In the genomic region with DNA sequence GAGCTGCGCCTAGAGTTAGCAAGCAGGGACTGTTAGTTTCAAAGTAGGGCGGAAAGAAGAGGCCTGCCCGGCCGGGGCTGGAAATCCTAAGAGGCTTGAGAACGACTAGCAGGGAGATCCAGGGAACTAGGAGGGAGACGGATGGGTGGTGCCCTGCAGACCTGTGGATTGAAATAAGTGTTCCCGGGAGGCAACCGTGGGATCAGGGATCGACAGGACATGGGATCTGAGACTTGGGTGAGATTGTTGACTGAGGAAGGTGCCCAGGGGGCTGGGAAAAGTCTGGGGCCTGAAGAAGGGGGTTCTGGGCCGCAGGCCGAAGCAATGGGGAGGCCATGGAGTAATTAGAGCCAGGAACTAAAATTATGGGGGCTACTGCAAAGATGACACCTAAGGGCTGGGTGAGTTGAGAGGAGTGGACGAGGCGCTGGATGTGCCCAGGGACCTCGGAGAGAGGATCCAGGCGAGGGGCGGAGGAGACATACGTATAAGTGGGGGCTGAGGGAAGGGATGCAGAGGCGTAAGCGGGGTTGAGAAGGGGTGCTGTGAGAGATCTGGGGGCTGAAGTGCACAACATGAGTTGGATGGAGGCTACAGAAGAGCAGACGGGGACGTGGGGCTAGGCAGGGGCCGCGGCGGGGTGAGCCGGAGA, we compare ENCODE assay signal across 2 cellular contexts.
TF ChIP-seq lines count a peak whose summit lies in the region.

No MANE protein-coding gene starts in this region.

TF ChIP-seq in GM23338, 12 proteins besides CTCF, POLR2A, EP300 and RAD21 (continues in another document):
- TF ChIP-seq ZNF462 (CRISPR knock-in tag; IDR thresholded peaks at IDR 0.05) (no peak), ZNF331 (CRISPR knock-in tag; IDR thresholded peaks at IDR 0.05; ENCODE audit: low read depth) (no peak), POLR2AphosphoS5 (IDR thresholded peaks at IDR 0.05; ENCODE audit: low read depth) (no peak), NANOG (IDR thresholded peaks at IDR 0.05; ENCODE audit: borderline replicate concordance) (no peak), JUNB (IDR thresholded peaks at IDR 0.05; ENCODE audit: unreplicated experiment) (no peak), CREB1 (CRISPR knock-in tag; IDR thresholded peaks at IDR 0.05; ENCODE audit: low read depth) (no peak), REST (IDR thresholded peaks at IDR 0.05; ENCODE audit: unreplicated experiment) (no peak), ZNF114 (CRISPR knock-in tag; IDR thresholded peaks at IDR 0.05) (no peak), STAT1 (IDR thresholded peaks at IDR 0.05; ENCODE audit: unreplicated experiment) (no peak), EZH2 (IDR thresholded peaks at IDR 0.05; ENCODE audit: low read depth, unreplicated experiment) (no peak)

TF ChIP-seq in H1, 55 proteins besides CTCF, POLR2A, EP300 and RAD21:
- TF ChIP-seq SIX5 (IDR thresholded peaks at IDR 0.05; ENCODE audit: low read depth, low read length) (no peak), TEAD4 (IDR thresholded peaks at IDR 0.05; ENCODE audit: low read depth, low read length) (no peak), NANOG (IDR thresholded peaks at IDR 0.05; ENCODE audit: insufficient read depth, low read depth, low read length, poor library complexity, severe bottlenecking) (no peak), BRCA1 (IDR thresholded peaks at IDR 0.05; ENCODE audit: low read depth, low read length) (no peak), SIRT6 (IDR thresholded peaks at IDR 0.05; ENCODE audit: low read length) (no peak), CBX5 (IDR thresholded peaks at IDR 0.05; ENCODE audit: low read depth, low read length) (no peak), SP2 (IDR thresholded peaks at IDR 0.05; ENCODE audit: low read length) (no peak), CTBP2 (IDR thresholded peaks at IDR 0.05; ENCODE audit: borderline replicate concordance, insufficient read depth, insufficient read length, low read length) (no peak), SUZ12 (IDR thresholded peaks at IDR 0.05; ENCODE audit: low read length) (no peak), RFX5 (IDR thresholded peaks at IDR 0.05; ENCODE audit: borderline replicate concordance, low read depth, low read length) (no peak), YY1 (IDR thresholded peaks at IDR 0.05; ENCODE audit: low read depth, low read length) (no peak), CBX8 (IDR thresholded peaks at IDR 0.05; ENCODE audit: borderline replicate concordance, low read depth, low read length) (no peak), HDAC6 (IDR thresholded peaks at IDR 0.05; ENCODE audit: low read depth, low read length) (no peak), USF2 (IDR thresholded peaks at IDR 0.05; ENCODE audit: low read length) (no peak), CHD1 (IDR thresholded peaks at IDR 0.05; ENCODE audit: low read depth, low read length) (no peak)
- TF ChIP-seq, protein P1, sequence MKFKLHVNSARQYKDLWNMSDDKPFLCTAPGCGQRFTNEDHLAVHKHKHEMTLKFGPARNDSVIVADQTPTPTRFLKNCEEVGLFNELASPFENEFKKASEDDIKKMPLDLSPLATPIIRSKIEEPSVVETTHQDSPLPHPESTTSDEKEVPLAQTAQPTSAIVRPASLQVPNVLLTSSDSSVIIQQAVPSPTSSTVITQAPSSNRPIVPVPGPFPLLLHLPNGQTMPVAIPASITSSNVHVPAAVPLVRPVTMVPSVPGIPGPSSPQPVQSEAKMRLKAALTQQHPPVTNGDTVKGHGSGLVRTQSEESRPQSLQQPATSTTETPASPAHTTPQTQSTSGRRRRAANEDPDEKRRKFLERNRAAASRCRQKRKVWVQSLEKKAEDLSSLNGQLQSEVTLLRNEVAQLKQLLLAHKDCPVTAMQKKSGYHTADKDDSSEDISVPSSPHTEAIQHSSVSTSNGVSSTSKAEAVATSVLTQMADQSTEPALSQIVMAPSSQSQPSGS (IDR thresholded peaks at IDR 0.05; ENCODE audit: low read length) = no peak
- TF ChIP-seq, protein P2, sequence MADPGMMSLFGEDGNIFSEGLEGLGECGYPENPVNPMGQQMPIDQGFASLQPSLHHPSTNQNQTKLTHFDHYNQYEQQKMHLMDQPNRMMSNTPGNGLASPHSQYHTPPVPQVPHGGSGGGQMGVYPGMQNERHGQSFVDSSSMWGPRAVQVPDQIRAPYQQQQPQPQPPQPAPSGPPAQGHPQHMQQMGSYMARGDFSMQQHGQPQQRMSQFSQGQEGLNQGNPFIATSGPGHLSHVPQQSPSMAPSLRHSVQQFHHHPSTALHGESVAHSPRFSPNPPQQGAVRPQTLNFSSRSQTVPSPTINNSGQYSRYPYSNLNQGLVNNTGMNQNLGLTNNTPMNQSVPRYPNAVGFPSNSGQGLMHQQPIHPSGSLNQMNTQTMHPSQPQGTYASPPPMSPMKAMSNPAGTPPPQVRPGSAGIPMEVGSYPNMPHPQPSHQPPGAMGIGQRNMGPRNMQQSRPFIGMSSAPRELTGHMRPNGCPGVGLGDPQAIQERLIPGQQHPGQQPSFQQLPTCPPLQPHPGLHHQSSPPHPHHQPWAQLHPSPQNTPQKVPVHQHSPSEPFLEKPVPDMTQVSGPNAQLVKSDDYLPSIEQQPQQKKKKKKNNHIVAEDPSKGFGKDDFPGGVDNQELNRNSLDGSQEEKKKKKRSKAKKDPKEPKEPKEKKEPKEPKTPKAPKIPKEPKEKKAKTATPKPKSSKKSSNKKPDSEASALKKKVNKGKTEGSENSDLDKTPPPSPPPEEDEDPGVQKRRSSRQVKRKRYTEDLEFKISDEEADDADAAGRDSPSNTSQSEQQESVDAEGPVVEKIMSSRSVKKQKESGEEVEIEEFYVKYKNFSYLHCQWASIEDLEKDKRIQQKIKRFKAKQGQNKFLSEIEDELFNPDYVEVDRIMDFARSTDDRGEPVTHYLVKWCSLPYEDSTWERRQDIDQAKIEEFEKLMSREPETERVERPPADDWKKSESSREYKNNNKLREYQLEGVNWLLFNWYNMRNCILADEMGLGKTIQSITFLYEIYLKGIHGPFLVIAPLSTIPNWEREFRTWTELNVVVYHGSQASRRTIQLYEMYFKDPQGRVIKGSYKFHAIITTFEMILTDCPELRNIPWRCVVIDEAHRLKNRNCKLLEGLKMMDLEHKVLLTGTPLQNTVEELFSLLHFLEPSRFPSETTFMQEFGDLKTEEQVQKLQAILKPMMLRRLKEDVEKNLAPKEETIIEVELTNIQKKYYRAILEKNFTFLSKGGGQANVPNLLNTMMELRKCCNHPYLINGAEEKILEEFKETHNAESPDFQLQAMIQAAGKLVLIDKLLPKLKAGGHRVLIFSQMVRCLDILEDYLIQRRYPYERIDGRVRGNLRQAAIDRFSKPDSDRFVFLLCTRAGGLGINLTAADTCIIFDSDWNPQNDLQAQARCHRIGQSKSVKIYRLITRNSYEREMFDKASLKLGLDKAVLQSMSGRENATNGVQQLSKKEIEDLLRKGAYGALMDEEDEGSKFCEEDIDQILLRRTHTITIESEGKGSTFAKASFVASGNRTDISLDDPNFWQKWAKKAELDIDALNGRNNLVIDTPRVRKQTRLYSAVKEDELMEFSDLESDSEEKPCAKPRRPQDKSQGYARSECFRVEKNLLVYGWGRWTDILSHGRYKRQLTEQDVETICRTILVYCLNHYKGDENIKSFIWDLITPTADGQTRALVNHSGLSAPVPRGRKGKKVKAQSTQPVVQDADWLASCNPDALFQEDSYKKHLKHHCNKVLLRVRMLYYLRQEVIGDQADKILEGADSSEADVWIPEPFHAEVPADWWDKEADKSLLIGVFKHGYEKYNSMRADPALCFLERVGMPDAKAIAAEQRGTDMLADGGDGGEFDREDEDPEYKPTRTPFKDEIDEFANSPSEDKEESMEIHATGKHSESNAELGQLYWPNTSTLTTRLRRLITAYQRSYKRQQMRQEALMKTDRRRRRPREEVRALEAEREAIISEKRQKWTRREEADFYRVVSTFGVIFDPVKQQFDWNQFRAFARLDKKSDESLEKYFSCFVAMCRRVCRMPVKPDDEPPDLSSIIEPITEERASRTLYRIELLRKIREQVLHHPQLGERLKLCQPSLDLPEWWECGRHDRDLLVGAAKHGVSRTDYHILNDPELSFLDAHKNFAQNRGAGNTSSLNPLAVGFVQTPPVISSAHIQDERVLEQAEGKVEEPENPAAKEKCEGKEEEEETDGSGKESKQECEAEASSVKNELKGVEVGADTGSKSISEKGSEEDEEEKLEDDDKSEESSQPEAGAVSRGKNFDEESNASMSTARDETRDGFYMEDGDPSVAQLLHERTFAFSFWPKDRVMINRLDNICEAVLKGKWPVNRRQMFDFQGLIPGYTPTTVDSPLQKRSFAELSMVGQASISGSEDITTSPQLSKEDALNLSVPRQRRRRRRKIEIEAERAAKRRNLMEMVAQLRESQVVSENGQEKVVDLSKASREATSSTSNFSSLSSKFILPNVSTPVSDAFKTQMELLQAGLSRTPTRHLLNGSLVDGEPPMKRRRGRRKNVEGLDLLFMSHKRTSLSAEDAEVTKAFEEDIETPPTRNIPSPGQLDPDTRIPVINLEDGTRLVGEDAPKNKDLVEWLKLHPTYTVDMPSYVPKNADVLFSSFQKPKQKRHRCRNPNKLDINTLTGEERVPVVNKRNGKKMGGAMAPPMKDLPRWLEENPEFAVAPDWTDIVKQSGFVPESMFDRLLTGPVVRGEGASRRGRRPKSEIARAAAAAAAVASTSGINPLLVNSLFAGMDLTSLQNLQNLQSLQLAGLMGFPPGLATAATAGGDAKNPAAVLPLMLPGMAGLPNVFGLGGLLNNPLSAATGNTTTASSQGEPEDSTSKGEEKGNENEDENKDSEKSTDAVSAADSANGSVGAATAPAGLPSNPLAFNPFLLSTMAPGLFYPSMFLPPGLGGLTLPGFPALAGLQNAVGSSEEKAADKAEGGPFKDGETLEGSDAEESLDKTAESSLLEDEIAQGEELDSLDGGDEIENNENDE (IDR thresholded peaks at IDR 0.05; ENCODE audit: insufficient replicate concordance, low read length) = no peak
